In genomic region chr1:1055841-1056736, GRCh38 we compare ENCODE assay signal across 1 cellular context.
TF ChIP-seq lines count a peak whose summit lies in the region.

No MANE protein-coding gene starts in this region.

TF ChIP-seq in H1, 55 proteins besides CTCF, POLR2A, EP300 and RAD21:
- TF ChIP-seq FOSL1 (IDR thresholded peaks at IDR 0.05; ENCODE audit: insufficient read depth, low read depth, low read length) = no peak
- TF ChIP-seq POLR2AphosphoS5 (IDR thresholded peaks at IDR 0.05; ENCODE audit: low read depth, low read length) = peak; percentile 40; the same call in 1 of the 2 replicates
TF ChIP-seq in H1: peak in this region for 1.
